In genomic region chr1:97457446-97458089, GRCh38 we compare ENCODE assay signal across 32 cellular contexts.
DNase-seq lines count a peak whose midpoint lies in the region; FAIRE-seq and TF ChIP-seq lines count a peak whose summit lies in the region.
"Had no signal": no experiment of that assay in that cellular context is flagged by ENCODE, and none has a peak within 500 bp of the region (broad histone marks: within the 10 kb centered on the region; RNA-seq: fewer than 3 reads in every experiment).

No MANE protein-coding gene starts in this region.

- TF ChIP-seq CTCF in astrocyte (IDR thresholded peaks at IDR 0.05; ENCODE audit: insufficient read depth, low read depth, low read length) (no peak), mesothelial cell of epicardium (IDR thresholded peaks at IDR 0.05; ENCODE audit: unreplicated experiment) (no peak)

- no peak overlapping the region for H3K4me3 ChIP-seq in astrocyte (ENCODE audit: insufficient read depth, low read depth, low read length)
- H3K4me3 ChIP-seq: ascending aorta, HAP-1, PC-9, prostate gland, sigmoid colon, tibial nerve had no signal

- no peak overlapping the region for H3K9ac ChIP-seq in astrocyte (ENCODE audit: low read length)

- H4K20me1 ChIP-seq in astrocyte (ENCODE audit: insufficient read depth, low read length): no peaks in the 10 kb centered on the region

- H3K27ac Mint-ChIP-seq in astrocyte (ENCODE audit: unreplicated experiment) (no peak overlapping the region), mesothelial cell of epicardium (peak overlapping the region; percentile 23)
- no peak overlapping the region for H3K27ac Mint-ChIP-seq in activated naive CD4-positive, alpha-beta T cell treated with anti-CD3 and anti-CD28 coated beads for 36 hours
- H3K27ac Mint-ChIP-seq: activated CD4-positive, alpha-beta T cell treated with anti-CD3 and anti-CD28 coated beads for 36 hours; activated CD8-positive, alpha-beta T cell treated with anti-CD3 and anti-CD28 coated beads for 36 hours; IgD-negative memory B cell; naive B cell had no signal

- H3K9me3 Mint-ChIP-seq in astrocyte (ENCODE audit: unreplicated experiment): no peaks in the 10 kb centered on the region
- no peaks in the 10 kb centered on the region for H3K9me3 Mint-ChIP-seq in mesothelial cell of epicardium
- H3K9me3 Mint-ChIP-seq in activated naive CD4-positive, alpha-beta T cell treated with anti-CD3 and anti-CD28 coated beads for 36 hours: no peaks in the 10 kb centered on the region
- H3K9me3 Mint-ChIP-seq: activated CD8-positive, alpha-beta T cell treated with anti-CD3 and anti-CD28 coated beads for 36 hours; naive B cell had no signal

- H3K27ac ChIP-seq in astrocyte (ENCODE audit: low read depth, low read length): no peak overlapping the region
- H3K27ac ChIP-seq: ascending aorta, PC-9, prostate gland, sigmoid colon, tibial nerve, VCaP had no signal

- no peak overlapping the region for H3K4me2 ChIP-seq in astrocyte (ENCODE audit: low read length)
- H3K4me2 ChIP-seq: PC-9 had no signal

- H3K4me3 Mint-ChIP-seq in astrocyte (ENCODE audit: unreplicated experiment) (no peak overlapping the region), mesothelial cell of epicardium (no peak overlapping the region)
- H3K4me3 Mint-ChIP-seq in activated naive CD4-positive, alpha-beta T cell treated with anti-CD3 and anti-CD28 coated beads for 36 hours: no peak overlapping the region
- H3K4me3 Mint-ChIP-seq: activated CD4-positive, alpha-beta T cell treated with anti-CD3 and anti-CD28 coated beads for 36 hours; activated CD8-positive, alpha-beta T cell treated with anti-CD3 and anti-CD28 coated beads for 36 hours; IgD-negative memory B cell; naive B cell had no signal

- intact Hi-C loops in activated naive CD4-positive, alpha-beta T cell treated with anti-CD3 and anti-CD28 coated beads for 36 hours (cut with micrococcal nuclease): no loop called here

- no peaks in the 10 kb centered on the region for H3K36me3 ChIP-seq in astrocyte (ENCODE audit: insufficient read depth, low read length)
- H3K36me3 ChIP-seq: ascending aorta, HAP-1, prostate gland, sigmoid colon had no signal

- H2AFZ ChIP-seq in astrocyte (ENCODE audit: low read depth, low read length): no peak overlapping the region
- H2AFZ ChIP-seq: PC-9 had no signal

- no peaks in the 10 kb centered on the region for H3K36me3 Mint-ChIP-seq in astrocyte (ENCODE audit: low read depth, unreplicated experiment)
- H3K36me3 Mint-ChIP-seq in mesothelial cell of epicardium: peaks cover 5% of the 10 kb centered on the region
- peaks cover 7% of the 10 kb centered on the region for H3K36me3 Mint-ChIP-seq in activated naive CD4-positive, alpha-beta T cell treated with anti-CD3 and anti-CD28 coated beads for 36 hours (ENCODE audit: low read depth)
- H3K36me3 Mint-ChIP-seq: IgD-negative memory B cell, naive B cell had no signal

- DNase-seq in NCI-H82 treated with DMSO at 0.1 percent for 48 hours (lab: John Stamatoyannopoulos, UW; ENCODE audit: unreplicated experiment): peak; percentile 74
- DNase-seq in astrocyte (ENCODE audit: low read depth): peak; percentile 61
- no peak for DNase-seq in mesothelial cell of epicardium (ENCODE audit: low spot score in 2 of 2, unreplicated experiment in 2 of 2)
- DNase-seq in NCI-H345 (lab: John Stamatoyannopoulos, UW): no peak
- DNase-seq in NCI-H446 (lab: John Stamatoyannopoulos, UW): no peak
- no peak for DNase-seq in stimulated activated CD4-positive, alpha-beta T cell treated with anti-CD3 and anti-CD28 coated beads, Interleukin-12 subunit alpha, Interleukin-12 subunit beta, amount 100 ng/mL, for 4 hours
- DNase-seq in activated naive CD4-positive, alpha-beta T cell treated with anti-CD3 and anti-CD28 coated beads for 36 hours: no peak
- DNase-seq: activated CD4-positive, alpha-beta T cell treated with anti-CD3 and anti-CD28 coated beads for 36 hours; activated CD8-positive, alpha-beta T cell treated with anti-CD3 and anti-CD28 coated beads for 36 hours; activated naive CD4-positive, alpha-beta T cell treated with anti-CD3 and anti-CD28 coated beads, Interleukin-2, amount 50 U/mL, for 16 hours; C1 segment of cervical spinal cord; caudate nucleus; foreskin fibroblast; head of caudate nucleus; islet precursor cell; left ventricle myocardium superior; MV-4-11; naive B cell; NCI-H510A; PC-9; Right ventricle myocardium superior; sigmoid colon; stimulated activated CD4-positive, alpha-beta T cell treated with anti-CD3 and anti-CD28 coated beads, Interleukin-15, amount 100 ng/mL, for 24 hours; stimulated activated CD4-positive, alpha-beta T cell treated with anti-CD3 and anti-CD28 coated beads, Interleukin-4, amount 100 ng/mL, for 4 hours; SW 1271; T-helper 9 cell had no signal

- FAIRE-seq in astrocyte (lab: Jason Lieb, UNC): no peak

- no peaks in the 10 kb centered on the region for H3K4me1 ChIP-seq in astrocyte (ENCODE audit: insufficient read depth, low read length)
- H3K4me1 ChIP-seq: ascending aorta, prostate gland, sigmoid colon had no signal

- H3K4me1 Mint-ChIP-seq in astrocyte (ENCODE audit: low read depth, unreplicated experiment): no peaks in the 10 kb centered on the region
- H3K4me1 Mint-ChIP-seq in mesothelial cell of epicardium: peaks cover 42% of the 10 kb centered on the region
- H3K4me1 Mint-ChIP-seq in activated naive CD4-positive, alpha-beta T cell treated with anti-CD3 and anti-CD28 coated beads for 36 hours (ENCODE audit: low read depth): no peaks in the 10 kb centered on the region
- H3K4me1 Mint-ChIP-seq: activated CD4-positive, alpha-beta T cell treated with anti-CD3 and anti-CD28 coated beads for 36 hours had no signal

- H3K27me3 Mint-ChIP-seq in astrocyte (ENCODE audit: low read depth, unreplicated experiment) (no peaks in the 10 kb centered on the region), mesothelial cell of epicardium (ENCODE audit: low read depth) (no peaks in the 10 kb centered on the region)
- H3K27me3 Mint-ChIP-seq in activated naive CD4-positive, alpha-beta T cell treated with anti-CD3 and anti-CD28 coated beads for 36 hours (ENCODE audit: low read depth): no peaks in the 10 kb centered on the region
- H3K27me3 Mint-ChIP-seq: activated CD4-positive, alpha-beta T cell treated with anti-CD3 and anti-CD28 coated beads for 36 hours; activated CD8-positive, alpha-beta T cell treated with anti-CD3 and anti-CD28 coated beads for 36 hours; naive B cell had no signal

- H3K27me3 ChIP-seq in astrocyte (ENCODE audit: insufficient read depth, low read length): no peaks in the 10 kb centered on the region
- H3K27me3 ChIP-seq: ascending aorta, sigmoid colon, tibial nerve had no signal

- H3K9me3 ChIP-seq in astrocyte (ENCODE audit: insufficient read depth, low read depth, low read length): no peaks in the 10 kb centered on the region
- H3K9me3 ChIP-seq: ascending aorta, HAP-1, prostate gland, sigmoid colon, tibial nerve had no signal

- CTCF ChIA-PET in activated naive CD4-positive, alpha-beta T cell treated with anti-CD3 and anti-CD28 coated beads for 36 hours (lab: Charles Lee): no interaction called here

- H3K79me2 ChIP-seq in astrocyte (ENCODE audit: insufficient read depth, low read length): no peaks in the 10 kb centered on the region

Comparison
In these comparisons a context has a peak if more than half of its experiments do, and no peak if none do; other contexts are left out.
1. DNase-seq: peak in NCI-H82 treated with DMSO at 0.1 percent for 48 hours (single experiment) and astrocyte (single experiment); none in mesothelial cell of epicardium (0 of 2), NCI-H345 (single experiment), NCI-H446 (0 of 2), stimulated activated CD4-positive, alpha-beta T cell treated with anti-CD3 and anti-CD28 coated beads, Interleukin-12 subunit alpha, Interleukin-12 subunit beta, amount 100 ng/mL, for 4 hours (single experiment) and activated naive CD4-positive, alpha-beta T cell treated with anti-CD3 and anti-CD28 coated beads for 36 hours (single experiment).